Comparison of ENCODE assay signal across 8 cellular contexts in genomic region chr16:50279142-50279865, GRCh38. TPM values are rescaled to one million over a fixed set of nuclear protein-coding genes. Genes with fewer than 3 reads are reported as not detected.
DNase-seq lines count a peak whose midpoint lies in the region; ATAC-seq and TF ChIP-seq lines count a peak whose summit lies in the region.

No MANE protein-coding gene starts in this region.

- no peaks in the 10 kb centered on the region for H3K27me3 ChIP-seq in HL-60 (ENCODE audit: insufficient read depth, poor library complexity, severe bottlenecking)
- H3K27me3 ChIP-seq in lower lobe of right lung (ENCODE audit: low read depth): no peaks in the 10 kb centered on the region

- peaks cover 70% of the 10 kb centered on the region for H3K4me1 ChIP-seq in lower lobe of right lung

- H3K36me3 ChIP-seq in lower lobe of right lung: no peaks in the 10 kb centered on the region

- CTCF ChIA-PET in activated CD8-positive, alpha-beta T cell treated with anti-CD3 and anti-CD28 coated beads for 36 hours (lab: Charles Lee): interaction anchor here (1.0 to 2.8 kb wide), 9 partner anchors 11 to 386 kb away, joined by 3 to 12 read pairs (median 4); partner anchors contain the start of gene CNEP1R1

- H3K9me3 ChIP-seq in lower lobe of right lung: no peaks in the 10 kb centered on the region

- POLR2A ChIA-PET in activated CD8-positive, alpha-beta T cell treated with anti-CD3 and anti-CD28 coated beads for 36 hours (lab: Charles Lee): interaction anchor here (0.5 to 19.3 kb wide), 6 partner anchors 11 to 69 kb away, joined by 3 to 215 read pairs (median 4); partner anchors contain the start of gene ADCY7

- peak overlapping the region; percentile 95 for H3K27ac ChIP-seq in HL-60 (replicated peaks)
- H3K27ac ChIP-seq in lower lobe of right lung: peak overlapping the region; percentile 32

- DNase-seq in Ammon's horn (ENCODE audit: low spot score): peak; percentile 78
- DNase-seq in HL-60 (ENCODE audit: low read depth in 1 of 2, low spot score in 1 of 2): peak; percentile 92 to 97
- no peak for DNase-seq in activated CD8-positive, alpha-beta T cell treated with anti-CD3 and anti-CD28 coated beads for 36 hours
- DNase-seq in lower lobe of right lung: peak; percentile 90
- DNase-seq in islet precursor cell: no peak
- DNase-seq in cortex of kidney (lab: John Stamatoyannopoulos, UW): no peak
- no peak for DNase-seq in HFFc6

- H3K4me3 ChIP-seq in HL-60 (replicated peaks; ENCODE audit: insufficient read depth, low read length) (no peak overlapping the region), lower lobe of right lung (peak overlapping the region; percentile 34)

- H3K36me3 Mint-ChIP-seq in activated CD8-positive, alpha-beta T cell treated with anti-CD3 and anti-CD28 coated beads for 36 hours (ENCODE audit: low read depth): peaks cover 35% of the 10 kb centered on the region
- peaks cover 18% of the 10 kb centered on the region for H3K36me3 Mint-ChIP-seq in HFFc6 (ENCODE audit: low read depth)

- TF ChIP-seq CTCF in HL-60 (IDR thresholded peaks at IDR 0.05; ENCODE audit: insufficient read depth, low read length) (no peak), lower lobe of right lung (IDR thresholded peaks at IDR 0.05) (no peak), HFFc6 (IDR thresholded peaks at IDR 0.05) (no peak)
- TF ChIP-seq CTCF in activated CD8-positive, alpha-beta T cell treated with anti-CD3 and anti-CD28 coated beads for 36 hours (IDR thresholded peaks at IDR 0.05): no peak

- H3K4me1 Mint-ChIP-seq in activated CD8-positive, alpha-beta T cell treated with anti-CD3 and anti-CD28 coated beads for 36 hours (ENCODE audit: low read depth): peaks cover 92% of the 10 kb centered on the region
- H3K4me1 Mint-ChIP-seq in HFFc6 (ENCODE audit: low read depth): no peaks in the 10 kb centered on the region

- intact Hi-C loops in activated CD8-positive, alpha-beta T cell treated with anti-CD3 and anti-CD28 coated beads for 36 hours (cut with micrococcal nuclease): loop anchor here (5.0 kb wide), 2 partner anchors 33 to 58 kb away; no protein-coding TSS in a partner anchor
- intact Hi-C loops in lower lobe of right lung (cut with DNase I): no loop called here

- H3K27ac Mint-ChIP-seq in activated CD8-positive, alpha-beta T cell treated with anti-CD3 and anti-CD28 coated beads for 36 hours: peak overlapping the region; percentile 53
- no peak overlapping the region for H3K27ac Mint-ChIP-seq in HFFc6

- H3K4me3 Mint-ChIP-seq in activated CD8-positive, alpha-beta T cell treated with anti-CD3 and anti-CD28 coated beads for 36 hours: no peak overlapping the region
- no peak overlapping the region for H3K4me3 Mint-ChIP-seq in HFFc6

- H3K9me3 Mint-ChIP-seq in activated CD8-positive, alpha-beta T cell treated with anti-CD3 and anti-CD28 coated beads for 36 hours: peaks cover 10% of the 10 kb centered on the region
- peaks cover 4% of the 10 kb centered on the region for H3K9me3 Mint-ChIP-seq in HFFc6

- ATAC-seq in activated CD8-positive, alpha-beta T cell treated with anti-CD3 and anti-CD28 coated beads for 36 hours: no peak
- ATAC-seq in lower lobe of right lung (peak; percentile 70 to 74), HG02973 (IDR thresholded peaks at IDR 0.05; ENCODE audit: unreplicated experiment) (no peak)

- no peaks in the 10 kb centered on the region for H3K27me3 Mint-ChIP-seq in activated CD8-positive, alpha-beta T cell treated with anti-CD3 and anti-CD28 coated beads for 36 hours
- no peaks in the 10 kb centered on the region; the same call in 1 of the 2 replicates for H3K27me3 Mint-ChIP-seq in HFFc6 (ENCODE audit: insufficient read depth)

RNA-seq across cellular contexts. Expression of gene ADCY7, which starts 13.0 kb away (rescaled TPM):
- total RNA-seq in activated CD8-positive, alpha-beta T cell treated with anti-CD3 and anti-CD28 coated beads for 36 hours: 10 to 100 TPM; 89.9 to 92.1 TPM
- 115 TPM for total RNA-seq in lower lobe of right lung
- 10 to 100 TPM; 32.7 to 48.1 (median 41.9) TPM for total RNA-seq in HFFc6 (2021; fragmentation: NEBNext Ultra II Directional; extraction: Animal tissue kit (Norgen Biotek cat#: 25700))

Comparison
In these comparisons a context has a peak if more than half of its experiments do, and no peak if none do; other contexts are left out.
1. DNase-seq: peak in Ammon's horn (single experiment), HL-60 (2 of 2) and lower lobe of right lung (single experiment); none in activated CD8-positive, alpha-beta T cell treated with anti-CD3 and anti-CD28 coated beads for 36 hours (single experiment), islet precursor cell (single experiment), cortex of kidney (single experiment) and HFFc6 (single experiment).
2. ATAC-seq: peak in lower lobe of right lung (2 of 2); none in activated CD8-positive, alpha-beta T cell treated with anti-CD3 and anti-CD28 coated beads for 36 hours (single experiment) and HG02973 (single experiment).